In the genomic region with DNA sequence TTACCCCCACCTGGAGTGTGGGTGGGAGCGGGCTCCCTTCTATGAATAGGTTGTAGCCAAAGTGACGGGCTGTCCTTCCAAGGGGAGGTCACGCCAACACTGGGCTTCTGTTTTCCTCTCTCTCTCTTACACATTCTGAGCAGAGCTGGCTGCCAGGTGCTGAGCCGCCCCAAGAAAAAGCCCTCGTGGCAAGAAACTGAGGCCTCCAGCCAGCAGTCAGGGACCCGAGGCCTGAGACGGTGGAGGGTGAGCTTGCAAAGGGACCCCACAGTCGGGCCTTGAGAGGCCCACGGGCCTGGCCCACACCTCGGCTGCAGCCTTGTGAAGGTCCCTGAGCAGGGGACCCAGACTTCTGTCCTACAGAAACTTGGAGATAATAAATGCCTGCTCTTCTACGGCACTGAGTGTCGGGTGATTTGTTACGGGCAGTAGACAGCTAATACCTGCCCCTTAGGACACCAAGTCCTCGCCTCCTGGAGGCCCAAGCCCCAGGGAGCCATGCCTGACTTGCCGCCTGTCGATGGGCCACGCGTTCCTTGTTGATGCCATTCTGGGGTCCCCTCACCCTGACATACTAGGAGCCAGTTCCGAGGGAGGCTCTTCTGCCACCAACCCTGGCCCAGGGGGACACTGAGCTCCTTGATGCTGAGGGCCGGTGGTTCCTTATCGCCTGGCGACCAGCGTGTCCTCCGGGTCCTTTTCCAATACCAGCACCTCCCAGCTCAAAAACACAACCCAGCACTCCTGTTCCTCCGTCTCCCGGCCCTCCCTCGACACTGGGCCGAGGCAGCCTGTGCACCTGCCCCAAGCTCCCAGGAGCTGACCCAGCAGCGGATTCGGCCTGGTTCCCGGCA, we compare ENCODE assay signal across 32 cellular contexts.
"Had no signal": no experiment of that assay in that cellular context is flagged by ENCODE, and none has a peak within 500 bp of the region (broad histone marks: within the 10 kb centered on the region; RNA-seq: fewer than 3 reads in every experiment).

No MANE protein-coding gene starts in this region.

- H3K36me3 Mint-ChIP-seq: activated naive CD8-positive, alpha-beta T cell treated with anti-CD3 and anti-CD28 coated beads for 36 hours had no signal

- H3K27me3 ChIP-seq: adrenal gland had no signal

- H3K36me3 ChIP-seq: adrenal gland, colonic mucosa, esophagus squamous epithelium, gastroesophageal sphincter, WERI-Rb-1 had no signal

- H3K9me3 ChIP-seq: adrenal gland, body of pancreas, colonic mucosa, esophagus squamous epithelium, gastroesophageal sphincter had no signal

- H3K4me3 ChIP-seq: adrenal gland, body of pancreas, colonic mucosa, esophagus squamous epithelium, gastroesophageal sphincter had no signal

- H3K27ac ChIP-seq: adrenal gland, body of pancreas, colonic mucosa, epithelial cell of prostate, esophagus squamous epithelium, gastroesophageal sphincter, WERI-Rb-1 had no signal

- H3K4me1 ChIP-seq: adrenal gland had no signal

- H3K4me3 Mint-ChIP-seq: activated B cell treated with CpG ODN at 0.5 μM for 24 hours; activated CD8-positive, alpha-beta T cell treated with anti-CD3 and anti-CD28 coated beads for 36 hours; activated naive CD8-positive, alpha-beta T cell treated with anti-CD3 and anti-CD28 coated beads for 36 hours; activated naive CD8-positive, alpha-beta T cell treated with anti-CD3 and anti-CD28 coated beads, Interleukin-2, amount 50 U/mL, for 24 hours; activated T-cell treated with anti-CD3 and anti-CD28 coated beads, Interleukin-2, amount 50 U/mL, for 4 hours; activated T-helper 17 cell treated with anti-CD3 and anti-CD28 coated beads, Interleukin-2, amount 50 U/mL, for 72 hours; T-helper 2 cell treated with Interferon-gamma antibody and Interleukin-4, amounts not matched to agents 5 μg/mL and 100 μg/mL, for 36 hours had no signal

- DNase-seq: activated B cell treated with CpG ODN at 0.5 μM for 24 hours; activated CD4-positive, alpha-beta T cell treated with anti-CD3 and anti-CD28 coated beads for 48 hours; activated CD4-positive, alpha-beta T cell treated with anti-CD3 and anti-CD28 coated beads, Interleukin-2, amount 50 U/mL, for 1 hour; activated CD4-positive, alpha-beta T cell treated with anti-CD3 and anti-CD28 coated beads, Interleukin-2, amount 50 U/mL, for 48 hours; activated CD8-positive, alpha-beta memory T cell treated with anti-CD3 and anti-CD28 coated beads for 24 hours; activated CD8-positive, alpha-beta T cell treated with anti-CD3 and anti-CD28 coated beads for 36 hours; activated effector memory CD4-positive, alpha-beta T cell treated with Interleukin-2 at 50 U/mL for 16 hours; activated gamma-delta T cell treated with Interleukin-2 at 50 U/mL for 16 hours; activated naive CD4-positive, alpha-beta T cell treated with anti-CD3 and anti-CD28 coated beads, Interleukin-2, amount 50 U/mL, for 16 hours; activated naive CD4-positive, alpha-beta T cell treated with Interleukin-2 at 50 U/mL for 16 hours; activated naive CD8-positive, alpha-beta T cell treated with anti-CD3 and anti-CD28 coated beads for 36 hours; activated naive CD8-positive, alpha-beta T cell treated with anti-CD3 and anti-CD28 coated beads, Interleukin-2, amount 50 U/mL, for 24 hours; activated T-cell treated with anti-CD3 and anti-CD28 coated beads, Interleukin-2, amount 50 U/mL, for 4 hours; amygdala; body of pancreas; central memory CD4-positive, alpha-beta T cell; cerebellar nuclear complex; colonic mucosa; effector CD8-positive, alpha-beta T cell; esophagus squamous epithelium; foreskin melanocyte; head of caudate nucleus; T-helper 1 cell; T-helper 17 cell; T1000; WERI-Rb-1 had no signal

- H3K27ac Mint-ChIP-seq: activated B cell treated with CpG ODN at 0.5 μM for 24 hours; activated CD8-positive, alpha-beta T cell treated with anti-CD3 and anti-CD28 coated beads for 36 hours; activated naive CD8-positive, alpha-beta T cell treated with anti-CD3 and anti-CD28 coated beads for 36 hours; activated naive CD8-positive, alpha-beta T cell treated with anti-CD3 and anti-CD28 coated beads, Interleukin-2, amount 50 U/mL, for 24 hours; activated T-helper 17 cell treated with anti-CD3 and anti-CD28 coated beads, Interleukin-2, amount 50 U/mL, for 72 hours; T-helper 17 cell; T-helper 2 cell treated with Interferon-gamma antibody and Interleukin-4, amounts not matched to agents 5 μg/mL and 100 μg/mL, for 36 hours had no signal

- H3K9me3 Mint-ChIP-seq: activated B cell treated with CpG ODN at 0.5 μM for 24 hours; activated CD8-positive, alpha-beta T cell treated with anti-CD3 and anti-CD28 coated beads for 36 hours; activated naive CD8-positive, alpha-beta T cell treated with anti-CD3 and anti-CD28 coated beads for 36 hours; activated naive CD8-positive, alpha-beta T cell treated with anti-CD3 and anti-CD28 coated beads, Interleukin-2, amount 50 U/mL, for 24 hours; activated T-cell treated with anti-CD3 and anti-CD28 coated beads, Interleukin-2, amount 50 U/mL, for 4 hours; activated T-helper 17 cell treated with anti-CD3 and anti-CD28 coated beads, Interleukin-2, amount 50 U/mL, for 72 hours; T-helper 2 cell treated with Interferon-gamma antibody and Interleukin-4, amounts not matched to agents 5 μg/mL and 100 μg/mL, for 36 hours had no signal

- ATAC-seq: activated CD4-positive, CD25-positive, alpha-beta regulatory T cell treated with anti-CD3 and anti-CD28 coated beads, Interleukin-2, amount 50 U/mL, for 24 hours; activated CD8-positive, alpha-beta T cell treated with anti-CD3 and anti-CD28 coated beads for 36 hours; activated naive CD8-positive, alpha-beta T cell treated with anti-CD3 and anti-CD28 coated beads, Interleukin-2, amount 50 U/mL, for 24 hours; activated T-cell treated with anti-CD3 and anti-CD28 coated beads, Interleukin-2, amount 50 U/mL, for 4 hours; activated T-helper 17 cell treated with anti-CD3 and anti-CD28 coated beads, Interleukin-2, amount 50 U/mL, for 72 hours; body of pancreas; gastroesophageal sphincter; T-helper 17 cell had no signal
